Comparison of ENCODE assay signal across 10 cellular contexts in genomic region chr11:86162257-86162656, GRCh38.
DNase-seq lines count a peak whose midpoint lies in the region; ATAC-seq, FAIRE-seq and TF ChIP-seq lines count a peak whose summit lies in the region.
"Had no signal": no experiment of that assay in that cellular context is flagged by ENCODE, and none has a peak within 500 bp of the region (broad histone marks: within the 10 kb centered on the region; RNA-seq: fewer than 3 reads in every experiment).

No MANE protein-coding gene starts in this region.

- H3K9ac ChIP-seq in mesenchymal stem cell (ENCODE audit: low read length), result peak overlapping the region; percentile 34

- no peak overlapping the region for H3K4me2 ChIP-seq in mesenchymal stem cell (ENCODE audit: low read length, poor library complexity, severe bottlenecking)

- WGBS in mesenchymal stem cell, result 0% methylated on average over 1 of the region's 1 CpG

- no peak overlapping the region for H3K27ac Mint-ChIP-seq in activated T-cell treated with anti-CD3 and anti-CD28 coated beads, Interleukin-2, amount 50 U/mL, for 72 hours
- H3K27ac Mint-ChIP-seq: B cell had no signal

- H2AK5ac ChIP-seq in mesenchymal stem cell (ENCODE audit: low read length, severe bottlenecking), result no peak overlapping the region

- H3K4me3 ChIP-seq in bronchial epithelial cell (ENCODE audit: low read depth, low read length) (no peak overlapping the region), mesenchymal stem cell (ENCODE audit: insufficient read depth in 1 of 2, low read depth in 1 of 2, low read length in 2 of 2) (no peak overlapping the region)

- H4K91ac ChIP-seq in mesenchymal stem cell (ENCODE audit: low read length), result peak overlapping the region; percentile 15

- no peaks in the 10 kb centered on the region for H3K9me3 ChIP-seq in mesenchymal stem cell (ENCODE audit: control insufficient read depth, low read length)

- H4K8ac ChIP-seq in mesenchymal stem cell (ENCODE audit: low read length), result no peak overlapping the region

- no peaks in the 10 kb centered on the region for H3K36me3 Mint-ChIP-seq in activated T-cell treated with anti-CD3 and anti-CD28 coated beads, Interleukin-2, amount 50 U/mL, for 72 hours (ENCODE audit: insufficient read depth in 2 of 2)

- no peak overlapping the region for H2BK120ac ChIP-seq in mesenchymal stem cell (ENCODE audit: low read depth, low read length)

- no peak for TF ChIP-seq CTCF in bronchial epithelial cell (IDR thresholded peaks at IDR 0.05; ENCODE audit: insufficient read depth, low read length, severe bottlenecking)

- H3K4me1 ChIP-seq in mesenchymal stem cell (ENCODE audit: control insufficient read depth, insufficient read depth, low read depth, low read length), result peaks cover 5% of the 10 kb centered on the region

- no peak overlapping the region for H2AFZ ChIP-seq in mesenchymal stem cell (ENCODE audit: low read depth, low read length)

- H3K23ac ChIP-seq in mesenchymal stem cell (ENCODE audit: low read length in 2 of 2), result no peak overlapping the region

- no peak for DNase-seq in activated T-cell treated with anti-CD3 and anti-CD28 coated beads, Interleukin-2, amount 50 U/mL, for 72 hours
- DNase-seq in activated T-cell treated with anti-CD3 and anti-CD28 coated beads, Interleukin-2, amount 50 U/mL, for 48 hours, result no peak
- DNase-seq in bronchial epithelial cell (ENCODE audit: low read depth), result peak; percentile 79
- peak; percentile 87 for DNase-seq in mesenchymal stem cell
- DNase-seq in cerebellar cortex (ENCODE audit: low spot score), result no peak

- H2BK15ac ChIP-seq in mesenchymal stem cell (ENCODE audit: low read depth, poor library complexity, severe bottlenecking), result no peak overlapping the region

- no peak overlapping the region for H3K27ac ChIP-seq in mesenchymal stem cell (ENCODE audit: low read length, poor library complexity, severe bottlenecking)

- peak overlapping the region in 1 of 2 experiments; percentile 90 for H3K4ac ChIP-seq in mesenchymal stem cell (ENCODE audit: low read depth in 1 of 2, low read length in 2 of 2)

- peak overlapping the region in 1 of 2 experiments; percentile 55 for H2BK12ac ChIP-seq in mesenchymal stem cell (ENCODE audit: low read length in 2 of 2)

- peak; percentile 44 to 71 for ATAC-seq in activated T-cell treated with anti-CD3 and anti-CD28 coated beads, Interleukin-2, amount 50 U/mL, for 72 hours (replicated peaks in 1 of 2)
- ATAC-seq in HG03521 (IDR thresholded peaks at IDR 0.05; ENCODE audit: unreplicated experiment) (no peak), HG03432 (IDR thresholded peaks at IDR 0.05; ENCODE audit: unreplicated experiment) (no peak), GM21717 (IDR thresholded peaks at IDR 0.05; ENCODE audit: unreplicated experiment) (no peak)

- no peak overlapping the region for H3K4me3 Mint-ChIP-seq in activated T-cell treated with anti-CD3 and anti-CD28 coated beads, Interleukin-2, amount 50 U/mL, for 72 hours
- H3K4me3 Mint-ChIP-seq: B cell had no signal

- H3K9me3 Mint-ChIP-seq in activated T-cell treated with anti-CD3 and anti-CD28 coated beads, Interleukin-2, amount 50 U/mL, for 72 hours, result peaks cover 0 to 3% of the 10 kb centered on the region in 2 donors

- no peak overlapping the region for H2BK5ac ChIP-seq in mesenchymal stem cell (ENCODE audit: low read depth, low read length, poor library complexity, severe bottlenecking)

- H3K79me1 ChIP-seq in mesenchymal stem cell (replicated peaks; ENCODE audit: low read length, poor library complexity, severe bottlenecking), result no peaks in the 10 kb centered on the region

- H3K27me3 ChIP-seq in bronchial epithelial cell (ENCODE audit: control insufficient read depth, insufficient read depth, low read length) (no peaks in the 10 kb centered on the region), mesenchymal stem cell (ENCODE audit: control insufficient read depth in 1 of 2, insufficient read depth in 1 of 2, low read length in 2 of 2) (no peaks in the 10 kb centered on the region)

- H3K36me3 ChIP-seq in bronchial epithelial cell (ENCODE audit: control insufficient read depth, insufficient read depth, low read length), result no peaks in the 10 kb centered on the region
- H3K36me3 ChIP-seq in mesenchymal stem cell (ENCODE audit: control insufficient read depth in 1 of 2, insufficient read depth in 2 of 2, low read depth in 1 of 2, low read length in 2 of 2), result no peaks in the 10 kb centered on the region

- no peak for FAIRE-seq in bronchial epithelial cell (lab: Jason Lieb, UNC)
- FAIRE-seq: islet of Langerhans had no signal

- H3K14ac ChIP-seq in mesenchymal stem cell (ENCODE audit: low read length in 2 of 2), result no peak overlapping the region

- peak overlapping the region; percentile 82 to 85 for H3K18ac ChIP-seq in mesenchymal stem cell (ENCODE audit: low read depth in 1 of 2, low read length in 2 of 2)

- peaks cover 21% of the 10 kb centered on the region for H3K4me1 Mint-ChIP-seq in activated T-cell treated with anti-CD3 and anti-CD28 coated beads, Interleukin-2, amount 50 U/mL, for 72 hours (ENCODE audit: low read depth)

- H3K27me3 Mint-ChIP-seq in activated T-cell treated with anti-CD3 and anti-CD28 coated beads, Interleukin-2, amount 50 U/mL, for 72 hours (ENCODE audit: low read depth), result peaks cover 7% of the 10 kb centered on the region
- H3K27me3 Mint-ChIP-seq: B cell had no signal

Comparison
In these comparisons a context has a peak if more than half of its experiments do, and no peak if none do; other contexts are left out.
1. ATAC-seq: peak in activated T-cell treated with anti-CD3 and anti-CD28 coated beads, Interleukin-2, amount 50 U/mL, for 72 hours (2 of 2); none in HG03521 (single experiment), HG03432 (single experiment) and GM21717 (single experiment).
2. DNase-seq: peak in bronchial epithelial cell (single experiment) and mesenchymal stem cell (single experiment); none in activated T-cell treated with anti-CD3 and anti-CD28 coated beads, Interleukin-2, amount 50 U/mL, for 72 hours (0 of 2), activated T-cell treated with anti-CD3 and anti-CD28 coated beads, Interleukin-2, amount 50 U/mL, for 48 hours (0 of 2) and cerebellar cortex (single experiment).